ENCODE assay signal across 27 cellular contexts in genomic region chr6:18016698-18017097, GRCh38. TPM values are rescaled to one million over a fixed set of nuclear protein-coding genes. Genes with fewer than 3 reads are reported as not detected.
DNase-seq lines count a peak whose midpoint lies in the region; ATAC-seq, FAIRE-seq and TF ChIP-seq lines count a peak whose summit lies in the region.
"Had no signal": no experiment of that assay in that cellular context is flagged by ENCODE, and none has a peak within 500 bp of the region (broad histone marks: within the 10 kb centered on the region; RNA-seq: fewer than 3 reads in every experiment).

No MANE protein-coding gene starts in this region.

- no CpG with 5 or more reads among the region's 5 CpGs for WGBS in trophoblast cell (ENCODE audit: extremely low coverage, insufficient coverage, insufficient read length)

- H4K91ac ChIP-seq in trophoblast cell (ENCODE audit: low read depth, low read length) = no peak overlapping the region

- H3K18ac ChIP-seq in trophoblast cell (ENCODE audit: low read length) = no peak overlapping the region

- no peaks in the 10 kb centered on the region for H4K20me1 ChIP-seq in PC-3 (ENCODE audit: low read length)
- H4K20me1 ChIP-seq: BLaER1 treated with 17β-estradiol and CSF1 and Interleukin-3, amounts not matched to agents 10 nM and 100 nM had no signal

- H3K4me3 ChIP-seq in PC-3 (ENCODE audit: low read length) (peak overlapping the region; percentile 10; the same call in 1 of the 2 replicates), bronchial epithelial cell (ENCODE audit: low read depth, low read length) (no peak overlapping the region), trophoblast cell (ENCODE audit: low read depth, low read length) (no peak overlapping the region)
- H3K4me3 ChIP-seq: A549; BLaER1 treated with 17β-estradiol and CSF1 and Interleukin-3, amounts not matched to agents 10 nM and 100 nM; GM23248; SJCRH30 had no signal

- TF ChIP-seq CTCF in PC-3 (conservative IDR thresholded peaks at IDR 0.05; ENCODE audit: low read depth, low read length) (no peak), bronchial epithelial cell (IDR thresholded peaks at IDR 0.05; ENCODE audit: insufficient read depth, low read length, severe bottlenecking) (no peak), foreskin keratinocyte (conservative IDR thresholded peaks at IDR 0.05) (peak; percentile 38), GM10266 (IDR thresholded peaks at IDR 0.05; ENCODE audit: control insufficient read depth, insufficient read depth, low read depth, missing control alignments) (no peak)

- H3K27me3 ChIP-seq in PC-3 (ENCODE audit: low read length) = no peaks in the 10 kb centered on the region
- H3K27me3 ChIP-seq in bronchial epithelial cell (ENCODE audit: control insufficient read depth, insufficient read depth, low read length) = no peaks in the 10 kb centered on the region
- no peaks in the 10 kb centered on the region for H3K27me3 ChIP-seq in foreskin keratinocyte
- no peaks in the 10 kb centered on the region for H3K27me3 ChIP-seq in trophoblast cell (ENCODE audit: insufficient read depth, low read length)
- H3K27me3 ChIP-seq: BLaER1 treated with 17β-estradiol and CSF1 and Interleukin-3, amounts not matched to agents 10 nM and 100 nM; SJCRH30 had no signal

- H2AK5ac ChIP-seq in trophoblast cell (ENCODE audit: low read length) = no peak overlapping the region

- no peak overlapping the region for H3K23ac ChIP-seq in trophoblast cell (ENCODE audit: low read length)

- intact Hi-C loops in PC-3 (cut with micrococcal nuclease) = no loop called here

- ATAC-seq in PC-3 = peak; percentile 56
- peak; percentile 88 for ATAC-seq in foreskin keratinocyte
- no peak for ATAC-seq in GM21360 (IDR thresholded peaks at IDR 0.05; ENCODE audit: unreplicated experiment)
- ATAC-seq: A549, Panc1, SK-N-SH treated with all-trans-retinoic acid at 6 μM for 48 hours had no signal

- no peaks in the 10 kb centered on the region for H3K79me2 ChIP-seq in PC-3 (ENCODE audit: low read length)
- H3K79me2 ChIP-seq in trophoblast cell (ENCODE audit: control insufficient read depth, insufficient read depth, low read length, poor library complexity) = no peaks in the 10 kb centered on the region

- no peak overlapping the region for H4K8ac ChIP-seq in trophoblast cell (ENCODE audit: low read depth, low read length)

- H2BK5ac ChIP-seq in trophoblast cell (ENCODE audit: low read depth, low read length, poor library complexity) = no peak overlapping the region

- H2BK12ac ChIP-seq in trophoblast cell (ENCODE audit: low read length) = no peak overlapping the region

- peaks cover 10% of the 10 kb centered on the region for H3K79me1 ChIP-seq in trophoblast cell (ENCODE audit: low read length)

- H3K4me2 ChIP-seq in PC-3 (ENCODE audit: low read length) (peak overlapping the region; percentile 57), trophoblast cell (ENCODE audit: low read length) (no peak overlapping the region)
- H3K4me2 ChIP-seq: A549; BLaER1 treated with 17β-estradiol and CSF1 and Interleukin-3, amounts not matched to agents 10 nM and 100 nM; KMS-11 had no signal

- no peak overlapping the region for H4K12ac ChIP-seq in trophoblast cell (ENCODE audit: low read depth, low read length)

- peak; percentile 98 for FAIRE-seq in bronchial epithelial cell (lab: Jason Lieb, UNC)
- FAIRE-seq: A549, D721Med, GM18507 had no signal

- no peaks in the 10 kb centered on the region for H3K9me2 ChIP-seq in PC-3 (replicated peaks; ENCODE audit: low read length)

- CTCF ChIA-PET in PC-3 (lab: Charles Lee) = interaction anchor here (0.6 kb wide), 1 partner anchor 83 kb away, joined by 4 read pairs; no protein-coding TSS in a partner anchor

- no peaks in the 10 kb centered on the region for H3F3A ChIP-seq in PC-3 (ENCODE audit: low read length, unreplicated experiment)

- POLR2A ChIA-PET in PC-3 (lab: Charles Lee; ENCODE audit: unreplicated experiment) = no interaction called here

- no peak overlapping the region for H3K27ac ChIP-seq in PC-3 (ENCODE audit: low read length)
- H3K27ac ChIP-seq in foreskin keratinocyte = peak overlapping the region; percentile 93
- no peak overlapping the region for H3K27ac ChIP-seq in trophoblast cell (ENCODE audit: low read depth, low read length)
- H3K27ac ChIP-seq: A549; BLaER1 treated with 17β-estradiol and CSF1 and Interleukin-3, amounts not matched to agents 10 nM and 100 nM; GM23248; KMS-11; SJCRH30 had no signal

- H2AFZ ChIP-seq in PC-3 (ENCODE audit: low read length) = peak overlapping the region; percentile 62
- H2AFZ ChIP-seq in trophoblast cell (ENCODE audit: insufficient read depth, low read length, poor library complexity) = no peak overlapping the region
- H2AFZ ChIP-seq: GM23248 had no signal

- peaks cover 8% of the 10 kb centered on the region; the same call in 1 of the 2 replicates for H3K4me1 ChIP-seq in PC-3 (ENCODE audit: insufficient read depth, low read length)
- peaks cover 29% of the 10 kb centered on the region for H3K4me1 ChIP-seq in foreskin keratinocyte
- H3K4me1 ChIP-seq in trophoblast cell (ENCODE audit: control insufficient read depth in 1 of 2, insufficient read depth in 2 of 2, low read length in 2 of 2) = peaks cover 4 to 6% of the 10 kb centered on the region in 2 experiments
- H3K4me1 ChIP-seq: A549; BLaER1 treated with 17β-estradiol and CSF1 and Interleukin-3, amounts not matched to agents 10 nM and 100 nM; SJCRH30 had no signal

- H3K9me3 ChIP-seq in PC-3 (ENCODE audit: low read length) = no peaks in the 10 kb centered on the region
- H3K9me3 ChIP-seq in trophoblast cell (ENCODE audit: insufficient read depth, low read depth, low read length) = peaks cover 2% of the 10 kb centered on the region
- H3K9me3 ChIP-seq: A549, SJCRH30 had no signal

- H3K14ac ChIP-seq in trophoblast cell (ENCODE audit: low read length) = no peak overlapping the region

- BruUV-seq in PC-3 (replicated peaks; lab: Mats Ljungman, UMichigan) = no TSS peak

- no peak overlapping the region for H2BK120ac ChIP-seq in trophoblast cell (ENCODE audit: insufficient read depth, low read length, poor library complexity)

- H3K36me3 ChIP-seq in PC-3 (ENCODE audit: low read depth, low read length) = no peaks in the 10 kb centered on the region
- H3K36me3 ChIP-seq in bronchial epithelial cell (ENCODE audit: control insufficient read depth, insufficient read depth, low read length) = no peaks in the 10 kb centered on the region
- H3K36me3 ChIP-seq in trophoblast cell (ENCODE audit: control insufficient read depth in 1 of 2, insufficient read depth in 2 of 2, low read length in 2 of 2) = peaks cover 0 to 6% of the 10 kb centered on the region in 2 experiments
- H3K36me3 ChIP-seq: SJCRH30 had no signal

- no peak overlapping the region for H3K4ac ChIP-seq in trophoblast cell (ENCODE audit: low read depth, low read length)

- peak; percentile 48 for DNase-seq in PC-3
- DNase-seq in bronchial epithelial cell (ENCODE audit: low read depth) = peak; percentile 100
- peak; percentile 100 for DNase-seq in foreskin keratinocyte
- DNase-seq in trophoblast cell = peak; percentile 40 to 73
- DNase-seq in HuH-7 (ENCODE audit: low spot score) = no peak
- DNase-seq in NCI-H69 (lab: John Stamatoyannopoulos, UW) = no peak
- DNase-seq in GM10266 (ENCODE audit: extremely low spot score) = no peak
- DNase-seq: AML-193; CD4-positive, alpha-beta T cell; GM23248; H9; IMR-90; NCI-H1092; NCI-H1436; NCI-H2171 treated with DMSO at 0.1 percent for 48 hours; NCI-H524; NCI-H774; NK-92 treated with Interleukin-12 subunit alpha and Interleukin-12 subunit beta, amount 100 ng/mL, for 24 hours; SJCRH30 had no signal

- H3K9ac ChIP-seq in PC-3 (ENCODE audit: low read length) (no peak overlapping the region), trophoblast cell (ENCODE audit: low read length) (no peak overlapping the region)
- H3K9ac ChIP-seq: BLaER1 treated with 17β-estradiol and CSF1 and Interleukin-3, amounts not matched to agents 10 nM and 100 nM; GM23248; KMS-11 had no signal

RNA-seq across cellular contexts. Expression of gene KIF13A, which starts 29.3 kb away (rescaled TPM):
- 21.3 and 27.1 TPM in 2 replicates for total RNA-seq in PC-3 (2014; rRNA removed)
- total RNA-seq in bronchial epithelial cell = 47.4 and 58.8 TPM in 2 replicates
- total RNA-seq in foreskin keratinocyte = 84.2 and 89.1 TPM in 2 replicates
- polyA plus RNA-seq in foreskin keratinocyte = 24.8 and 32.3 TPM in 2 replicates
- polyA plus RNA-seq in trophoblast cell (2013) = 53.4 and 54.2 TPM in 2 replicates

Comparison
In these comparisons a context has a peak if more than half of its experiments do, and no peak if none do; other contexts are left out.
1. DNase-seq: peak in PC-3 (single experiment), bronchial epithelial cell (single experiment), foreskin keratinocyte (2 of 2) and trophoblast cell (2 of 2); none in HuH-7 (single experiment), NCI-H69 (single experiment) and GM10266 (single experiment).